ENCODE assay signal across 9 cellular contexts in genomic region chr5:55777332-55777731, GRCh38. TPM values are rescaled to one million over a fixed set of nuclear protein-coding genes. Genes with fewer than 3 reads are reported as not detected.
"Had no signal": no experiment of that assay in that cellular context is flagged by ENCODE, and none has a peak within 500 bp of the region (broad histone marks: within the 10 kb centered on the region; RNA-seq: fewer than 3 reads in every experiment).

No MANE protein-coding gene starts in this region.

- H3K27ac Mint-ChIP-seq: H9, IgD-negative memory B cell had no signal

- H3K4me3 Mint-ChIP-seq: H9, IgD-negative memory B cell had no signal

- FAIRE-seq: H54, HTR-8/SVneo had no signal

- DNase-seq: GOT3, H9, HCEC 1CT, Kasumi-1, KG1 had no signal

- H3K9me3 Mint-ChIP-seq: H9, IgD-negative memory B cell had no signal

- H3K4me1 Mint-ChIP-seq: IgD-negative memory B cell had no signal

RNA-seq across cellular contexts. Expression of gene DDX4, which starts 39.5 kb away (rescaled TPM):
- total RNA-seq: H9, HT-29 had no signal
- polyA plus RNA-seq: IgD-negative memory B cell had no signal
